ENCODE assay signal across 31 cellular contexts in the genomic region with DNA sequence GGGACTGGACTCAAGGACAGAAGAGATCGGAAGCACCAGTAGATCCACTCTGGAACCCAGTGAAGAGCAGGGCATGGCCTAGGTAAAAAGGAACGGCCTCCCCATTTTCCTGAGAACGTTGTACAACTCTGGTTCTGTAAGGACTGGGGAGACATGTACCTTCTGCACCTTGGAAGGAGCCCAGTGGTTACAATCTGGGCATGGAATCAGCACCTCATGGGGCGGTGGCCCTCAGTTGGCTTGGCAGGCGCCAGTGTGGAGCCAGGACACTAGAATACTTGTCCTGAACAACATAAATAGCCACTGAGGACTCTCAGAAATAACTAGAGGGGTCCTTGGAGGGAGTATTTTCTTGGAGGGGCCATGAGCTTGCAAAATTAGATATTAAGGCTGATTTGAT.
"Had no signal": no experiment of that assay in that cellular context is flagged by ENCODE, and none has a peak within 500 bp of the region (broad histone marks: within the 10 kb centered on the region; RNA-seq: fewer than 3 reads in every experiment).

No MANE protein-coding gene starts in this region.

- H3K27ac Mint-ChIP-seq: activated B cell treated with CpG ODN at 0.5 μM for 24 hours; activated CD8-positive, alpha-beta memory T cell treated with anti-CD3 and anti-CD28 coated beads, Interleukin-2, amount 10 ng/mL, durations not matched to agents 7 days and 5 days; activated CD8-positive, alpha-beta T cell treated with anti-CD3 and anti-CD28 coated beads for 36 hours; activated naive CD4-positive, alpha-beta T cell treated with anti-CD3 and anti-CD28 coated beads, Interleukin-2, amount 10 ng/mL, durations not matched to agents 7 days and 5 days; activated naive CD8-positive, alpha-beta T cell treated with anti-CD3 and anti-CD28 coated beads, Interleukin-2, amount 10 ng/mL, durations not matched to agents 7 days and 5 days; activated T-cell treated with anti-CD3 and anti-CD28 coated beads, Interleukin-2, amount 50 U/mL, for 24 hours; activated T-cell treated with anti-CD3 and anti-CD28 coated beads, Interleukin-2, amount 50 U/mL, for 72 hours; brain; dendritic cell treated with granulocyte-macrophage colony-stimulating factor and Interleukin-4, amounts not matched to agents 40 ng/mL and 50 ng/mL, for 4 days; endodermal cell; T-helper 17 cell; T-helper 2 cell treated with Interferon-gamma antibody and Interleukin-4, amounts not matched to agents 5 μg/mL and 100 μg/mL, for 36 hours had no signal

- H3K27ac ChIP-seq: ascending aorta, breast epithelium, cardiac muscle cell, coronary artery, dorsolateral prefrontal cortex, WERI-Rb-1 had no signal

- H3K4me3 ChIP-seq: ascending aorta, breast epithelium, cardiac muscle cell, coronary artery, dorsolateral prefrontal cortex had no signal

- H3K4me1 Mint-ChIP-seq: activated B cell treated with CpG ODN at 0.5 μM for 24 hours; activated naive CD4-positive, alpha-beta T cell treated with anti-CD3 and anti-CD28 coated beads, Interleukin-2, amount 10 ng/mL, durations not matched to agents 7 days and 5 days; brain; endodermal cell; T-helper 17 cell had no signal

- H3K4me1 ChIP-seq: ascending aorta, breast epithelium had no signal

- H3K36me3 ChIP-seq: breast epithelium, cardiac muscle cell, WERI-Rb-1 had no signal

- H3K4me3 Mint-ChIP-seq: activated B cell treated with CpG ODN at 0.5 μM for 24 hours; activated CD8-positive, alpha-beta memory T cell treated with anti-CD3 and anti-CD28 coated beads, Interleukin-2, amount 10 ng/mL, durations not matched to agents 7 days and 5 days; activated CD8-positive, alpha-beta T cell treated with anti-CD3 and anti-CD28 coated beads for 36 hours; activated naive CD4-positive, alpha-beta T cell treated with anti-CD3 and anti-CD28 coated beads, Interleukin-2, amount 10 ng/mL, durations not matched to agents 7 days and 5 days; activated naive CD8-positive, alpha-beta T cell treated with anti-CD3 and anti-CD28 coated beads, Interleukin-2, amount 10 ng/mL, durations not matched to agents 7 days and 5 days; activated T-cell treated with anti-CD3 and anti-CD28 coated beads, Interleukin-2, amount 50 U/mL, for 24 hours; activated T-cell treated with anti-CD3 and anti-CD28 coated beads, Interleukin-2, amount 50 U/mL, for 72 hours; brain; dendritic cell treated with granulocyte-macrophage colony-stimulating factor and Interleukin-4, amounts not matched to agents 40 ng/mL and 50 ng/mL, for 4 days; endodermal cell; T-helper 17 cell; T-helper 2 cell treated with Interferon-gamma antibody and Interleukin-4, amounts not matched to agents 5 μg/mL and 100 μg/mL, for 36 hours had no signal

- H3K27me3 ChIP-seq: ascending aorta, breast epithelium, cardiac muscle cell, dorsolateral prefrontal cortex had no signal

- ATAC-seq: activated CD4-positive, CD25-positive, alpha-beta regulatory T cell treated with anti-CD3 and anti-CD28 coated beads, Interleukin-2, amount 50 U/mL, for 24 hours; activated CD8-positive, alpha-beta memory T cell treated with anti-CD3 and anti-CD28 coated beads, Interleukin-2, amount 10 ng/mL, durations not matched to agents 7 days and 5 days; activated CD8-positive, alpha-beta T cell treated with anti-CD3 and anti-CD28 coated beads for 36 hours; activated naive CD4-positive, alpha-beta T cell treated with anti-CD3 and anti-CD28 coated beads, Interleukin-2, amount 50 U/mL, for 72 hours; activated T-cell treated with anti-CD3 and anti-CD28 coated beads, Interleukin-2, amount 50 U/mL, for 72 hours; esophagus mucosa; T-helper 17 cell had no signal

- H3K9me3 Mint-ChIP-seq: activated B cell treated with CpG ODN at 0.5 μM for 24 hours; activated CD8-positive, alpha-beta T cell treated with anti-CD3 and anti-CD28 coated beads for 36 hours; activated naive CD4-positive, alpha-beta T cell treated with anti-CD3 and anti-CD28 coated beads, Interleukin-2, amount 10 ng/mL, durations not matched to agents 7 days and 5 days; activated naive CD4-positive, alpha-beta T cell treated with anti-CD3 and anti-CD28 coated beads, Interleukin-2, amount 50 U/mL, for 72 hours; activated naive CD8-positive, alpha-beta T cell treated with anti-CD3 and anti-CD28 coated beads, Interleukin-2, amount 10 ng/mL, durations not matched to agents 7 days and 5 days; activated T-cell treated with anti-CD3 and anti-CD28 coated beads, Interleukin-2, amount 50 U/mL, for 24 hours; activated T-cell treated with anti-CD3 and anti-CD28 coated beads, Interleukin-2, amount 50 U/mL, for 72 hours; brain; dendritic cell treated with granulocyte-macrophage colony-stimulating factor and Interleukin-4, amounts not matched to agents 40 ng/mL and 50 ng/mL, for 4 days; endodermal cell; T-helper 2 cell treated with Interferon-gamma antibody and Interleukin-4, amounts not matched to agents 5 μg/mL and 100 μg/mL, for 36 hours had no signal

- DNase-seq: activated B cell treated with CpG ODN at 0.5 μM for 24 hours; activated CD4-positive, alpha-beta T cell treated with anti-CD3 and anti-CD28 coated beads for 48 hours; activated CD4-positive, alpha-beta T cell treated with anti-CD3 and anti-CD28 coated beads, Interleukin-2, amount 50 U/mL, for 1 hour; activated CD4-positive, alpha-beta T cell treated with anti-CD3 and anti-CD28 coated beads, Interleukin-2, amount 50 U/mL, for 48 hours; activated CD8-positive, alpha-beta memory T cell treated with anti-CD3 and anti-CD28 coated beads, Interleukin-2, amount 10 ng/mL, durations not matched to agents 7 days and 5 days; activated CD8-positive, alpha-beta memory T cell treated with anti-CD3 and anti-CD28 coated beads, Interleukin-2, amount 50 U/mL, for 4 hours; activated CD8-positive, alpha-beta T cell treated with anti-CD3 and anti-CD28 coated beads for 36 hours; activated effector memory CD4-positive, alpha-beta T cell treated with Interleukin-2 at 50 U/mL for 16 hours; activated naive CD4-positive, alpha-beta T cell treated with anti-CD3 and anti-CD28 coated beads, Interleukin-2, amount 10 ng/mL, durations not matched to agents 7 days and 5 days; activated naive CD8-positive, alpha-beta T cell treated with anti-CD3 and anti-CD28 coated beads, Interleukin-2, amount 10 ng/mL, durations not matched to agents 7 days and 5 days; activated T-cell treated with anti-CD3 and anti-CD28 coated beads for 4 hours; activated T-cell treated with anti-CD3 and anti-CD28 coated beads, Interleukin-2, amount 50 U/mL, for 24 hours; activated T-cell treated with anti-CD3 and anti-CD28 coated beads, Interleukin-2, amount 50 U/mL, for 72 hours; central memory CD4-positive, alpha-beta T cell; dorsolateral prefrontal cortex; effector memory CD4-positive, alpha-beta T cell; foreskin fibroblast; T-helper 17 cell; T1000; WERI-Rb-1 had no signal

- H3K27me3 Mint-ChIP-seq: activated B cell treated with CpG ODN at 0.5 μM for 24 hours; activated CD8-positive, alpha-beta memory T cell treated with anti-CD3 and anti-CD28 coated beads, Interleukin-2, amount 10 ng/mL, durations not matched to agents 7 days and 5 days; activated CD8-positive, alpha-beta T cell treated with anti-CD3 and anti-CD28 coated beads for 36 hours; activated naive CD8-positive, alpha-beta T cell treated with anti-CD3 and anti-CD28 coated beads, Interleukin-2, amount 10 ng/mL, durations not matched to agents 7 days and 5 days; activated T-cell treated with anti-CD3 and anti-CD28 coated beads, Interleukin-2, amount 50 U/mL, for 24 hours; brain; dendritic cell treated with granulocyte-macrophage colony-stimulating factor and Interleukin-4, amounts not matched to agents 40 ng/mL and 50 ng/mL, for 4 days; T-helper 17 cell had no signal

- H3K36me3 Mint-ChIP-seq: activated CD8-positive, alpha-beta memory T cell treated with anti-CD3 and anti-CD28 coated beads, Interleukin-2, amount 10 ng/mL, durations not matched to agents 7 days and 5 days; activated naive CD4-positive, alpha-beta T cell treated with anti-CD3 and anti-CD28 coated beads, Interleukin-2, amount 10 ng/mL, durations not matched to agents 7 days and 5 days; activated naive CD4-positive, alpha-beta T cell treated with anti-CD3 and anti-CD28 coated beads, Interleukin-2, amount 50 U/mL, for 72 hours; activated naive CD8-positive, alpha-beta T cell treated with anti-CD3 and anti-CD28 coated beads, Interleukin-2, amount 10 ng/mL, durations not matched to agents 7 days and 5 days had no signal

- H3K9me3 ChIP-seq: ascending aorta, breast epithelium had no signal
